In genomic region chr1:30720271-30721223, GRCh38 we compare ENCODE assay signal across 19 cellular contexts. TPM values are rescaled to one million over a fixed set of nuclear protein-coding genes. Genes with fewer than 3 reads are reported as not detected.
DNase-seq lines count a peak whose midpoint lies in the region; ATAC-seq and TF ChIP-seq lines count a peak whose summit lies in the region.
"Had no signal": no experiment of that assay in that cellular context is flagged by ENCODE, and none has a peak within 500 bp of the region (broad histone marks: within the 10 kb centered on the region; RNA-seq: fewer than 3 reads in every experiment).

No MANE protein-coding gene starts in this region.

- peaks cover 0 to 2% (median 0%) of the 10 kb centered on the region in 7 donors for H3K9me3 Mint-ChIP-seq in CD4-positive, CD25-positive, alpha-beta regulatory T cell
- H3K9me3 Mint-ChIP-seq in Calu3 (ENCODE audit: low read depth, unreplicated experiment) (no peaks in the 10 kb centered on the region), neural progenitor cell (peaks cover 13% of the 10 kb centered on the region)
- H3K9me3 Mint-ChIP-seq: central memory CD8-positive, alpha-beta T cell had no signal

- H3K9ac ChIP-seq in neural progenitor cell (no peak overlapping the region), mammary epithelial cell (ENCODE audit: insufficient read depth, low read length) (no peak overlapping the region), MM.1S (ENCODE audit: low read length) (no peak overlapping the region)

- CTCF ChIA-PET in Calu3 (lab: Charles Lee) (interaction anchor here (0.6 to 6.6 kb wide), 5 partner anchors 9 to 191 kb away, joined by 4 to 116 read pairs (median 12); no protein-coding TSS in a partner anchor), mammary epithelial cell (lab: Charles Lee; ENCODE audit: low non-redundant PET) (interaction anchor here (2.4 kb wide), 1 partner anchor 59 kb away, joined by 111 read pairs; no protein-coding TSS in a partner anchor)

- H3K9me3 ChIP-seq in CD4-positive, CD25-positive, alpha-beta regulatory T cell (ENCODE audit: control insufficient read depth in 2 of 2, low read length in 2 of 2), result peaks cover 0 to 5% of the 10 kb centered on the region in 2 experiments
- H3K9me3 ChIP-seq in neural progenitor cell (ENCODE audit: low read depth), result no peaks in the 10 kb centered on the region
- H3K9me3 ChIP-seq in mammary epithelial cell (replicated peaks; ENCODE audit: insufficient read depth, low read length), result peaks cover 4% of the 10 kb centered on the region
- no peaks in the 10 kb centered on the region for H3K9me3 ChIP-seq in MM.1S (replicated peaks; ENCODE audit: insufficient read depth, low read length)
- H3K9me3 ChIP-seq: mucosa of descending colon, thyroid gland had no signal

- no peaks in the 10 kb centered on the region for H3K27me3 ChIP-seq in CD4-positive, CD25-positive, alpha-beta regulatory T cell (ENCODE audit: control insufficient read depth, insufficient read depth, low read length)
- H3K27me3 ChIP-seq in neural progenitor cell (peaks cover 5% of the 10 kb centered on the region), mammary epithelial cell (ENCODE audit: insufficient read depth, low read length) (no peaks in the 10 kb centered on the region), MM.1S (replicated peaks; ENCODE audit: insufficient read depth, low read length) (no peaks in the 10 kb centered on the region)
- H3K27me3 ChIP-seq: esophagus muscularis mucosa, thyroid gland had no signal

- peaks cover 0 to 49% (median 16%) of the 10 kb centered on the region in 4 donors for H3K4me1 Mint-ChIP-seq in CD4-positive, CD25-positive, alpha-beta regulatory T cell
- H3K4me1 Mint-ChIP-seq in Calu3 (ENCODE audit: low read depth, unreplicated experiment), result no peaks in the 10 kb centered on the region
- H3K4me1 Mint-ChIP-seq in neural progenitor cell, result peaks cover 11% of the 10 kb centered on the region

- 98% methylated on average over 13 of the region's 16 CpGs for WGBS in mammary epithelial cell (ENCODE audit: low coverage, missing lambda C conversion rate)

- H4K20me1 ChIP-seq in neural progenitor cell (ENCODE audit: low read depth), result no peaks in the 10 kb centered on the region
- no peaks in the 10 kb centered on the region for H4K20me1 ChIP-seq in mammary epithelial cell (ENCODE audit: insufficient read depth, low read length)
- H4K20me1 ChIP-seq in MM.1S (ENCODE audit: insufficient read depth, low read length), result no peaks in the 10 kb centered on the region

- TF ChIP-seq CTCF in Calu3 (IDR thresholded peaks at IDR 0.05; ENCODE audit: unreplicated experiment), result no peak
- TF ChIP-seq CTCF in neural progenitor cell (IDR thresholded peaks at IDR 0.05), result no peak
- TF ChIP-seq CTCF in mammary epithelial cell (conservative IDR thresholded peaks at IDR 0.05 in 1 of 2, IDR thresholded peaks at IDR 0.05 in 1 of 2; ENCODE audit: extremely low read depth in 1 of 2, insufficient read depth in 1 of 2, low read depth in 1 of 2, low read length in 2 of 2), result no peak
- no peak for TF ChIP-seq CTCF in MM.1S (IDR thresholded peaks at IDR 0.05; ENCODE audit: low read length)

- peaks cover 15% of the 10 kb centered on the region for H3K4me1 ChIP-seq in CD4-positive, CD25-positive, alpha-beta regulatory T cell (ENCODE audit: control insufficient read depth, insufficient read depth, low read length, poor library complexity, severe bottlenecking)
- H3K4me1 ChIP-seq in neural progenitor cell (no peaks in the 10 kb centered on the region), mammary epithelial cell (ENCODE audit: insufficient read depth, low read length) (peaks cover 11% of the 10 kb centered on the region), MM.1S (ENCODE audit: low read length) (peaks cover 7% of the 10 kb centered on the region)

- H3F3A ChIP-seq in neural progenitor cell (ENCODE audit: low read depth) (peaks cover 4% of the 10 kb centered on the region), MM.1S (ENCODE audit: insufficient read depth, low read length) (no peaks in the 10 kb centered on the region)

- no peaks in the 10 kb centered on the region for H3K9me2 ChIP-seq in MM.1S (replicated peaks; ENCODE audit: insufficient read depth, low read length)

- no peak for ATAC-seq in CD4-positive, CD25-positive, alpha-beta regulatory T cell (ENCODE audit: low read depth in 2 of 2)
- no peak for ATAC-seq in HG03457 (IDR thresholded peaks at IDR 0.05; ENCODE audit: unreplicated experiment)
- ATAC-seq: mucosa of descending colon had no signal

- no peak overlapping the region for H3K4me3 ChIP-seq in CD4-positive, CD25-positive, alpha-beta regulatory T cell (ENCODE audit: low read depth, low read length)
- H3K4me3 ChIP-seq in neural progenitor cell, result no peak overlapping the region
- no peak overlapping the region for H3K4me3 ChIP-seq in mammary epithelial cell (replicated peaks in 1 of 3; ENCODE audit: insufficient read depth in 1 of 3, low read depth in 2 of 3, low read length in 3 of 3)
- no peak overlapping the region for H3K4me3 ChIP-seq in MM.1S (ENCODE audit: low read length)
- H3K4me3 ChIP-seq: esophagus muscularis mucosa, mucosa of descending colon, thyroid gland had no signal

- peak overlapping the region; percentile 46 to 88 (median 70) for H3K4me3 Mint-ChIP-seq in CD4-positive, CD25-positive, alpha-beta regulatory T cell
- H3K4me3 Mint-ChIP-seq in Calu3 (ENCODE audit: low read depth, unreplicated experiment), result peak overlapping the region; percentile 97
- H3K4me3 Mint-ChIP-seq in neural progenitor cell, result peak overlapping the region; percentile 57

- intact Hi-C loops in Calu3 (cut with micrococcal nuclease; ENCODE audit: unreplicated experiment), result loop anchor here (5.0 kb wide), 1 partner anchor 192 kb away; no protein-coding TSS in a partner anchor
- intact Hi-C loops in mammary epithelial cell (cut with micrococcal nuclease), result no loop called here

- H3K79me2 ChIP-seq in neural progenitor cell (ENCODE audit: low read depth) (no peaks in the 10 kb centered on the region), mammary epithelial cell (ENCODE audit: insufficient read depth, low read length) (no peaks in the 10 kb centered on the region), MM.1S (ENCODE audit: low read length) (no peaks in the 10 kb centered on the region)

- no peak overlapping the region for H3K4me2 ChIP-seq in neural progenitor cell
- no peak overlapping the region for H3K4me2 ChIP-seq in mammary epithelial cell (ENCODE audit: insufficient read depth, low read depth, low read length)
- H3K4me2 ChIP-seq in MM.1S (ENCODE audit: low read depth, low read length), result no peak overlapping the region

- H3K36me3 ChIP-seq in CD4-positive, CD25-positive, alpha-beta regulatory T cell (ENCODE audit: control insufficient read depth, insufficient read depth, low read length), result peaks cover 12% of the 10 kb centered on the region
- no peaks in the 10 kb centered on the region for H3K36me3 ChIP-seq in neural progenitor cell
- H3K36me3 ChIP-seq in mammary epithelial cell (ENCODE audit: insufficient read depth, low read length), result no peaks in the 10 kb centered on the region
- no peaks in the 10 kb centered on the region for H3K36me3 ChIP-seq in MM.1S (replicated peaks; ENCODE audit: insufficient read depth, low read length)
- H3K36me3 ChIP-seq: thyroid gland, WERI-Rb-1 had no signal

- H3K27ac ChIP-seq in CD4-positive, CD25-positive, alpha-beta regulatory T cell (ENCODE audit: insufficient read depth, low read length, poor library complexity, severe bottlenecking), result no peak overlapping the region
- peak overlapping the region; percentile 57 for H3K27ac ChIP-seq in angular gyrus (ENCODE audit: low read depth, low read length)
- no peak overlapping the region for H3K27ac ChIP-seq in neural progenitor cell
- H3K27ac ChIP-seq in mammary epithelial cell (ENCODE audit: insufficient read depth, low read depth, low read length), result no peak overlapping the region
- H3K27ac ChIP-seq in MM.1S (ENCODE audit: low read length), result no peak overlapping the region
- H3K27ac ChIP-seq: WERI-Rb-1 had no signal

- H3K27me3 Mint-ChIP-seq in CD4-positive, CD25-positive, alpha-beta regulatory T cell, result no peaks in the 10 kb centered on the region
- H3K27me3 Mint-ChIP-seq in Calu3 (ENCODE audit: unreplicated experiment) (no peaks in the 10 kb centered on the region), neural progenitor cell (ENCODE audit: insufficient read depth, low read depth) (peaks cover 20% of the 10 kb centered on the region)
- H3K27me3 Mint-ChIP-seq: central memory CD8-positive, alpha-beta T cell had no signal

- dilution Hi-C loops in mammary epithelial cell (cut with HindIII; ENCODE audit: low sequenced_read_pairs), result loop anchor here (5.0 kb wide), 2 partner anchors 47 to 102 kb away; no protein-coding TSS in a partner anchor

- H3K27ac Mint-ChIP-seq in CD4-positive, CD25-positive, alpha-beta regulatory T cell, result peak overlapping the region in 2 of 3 donors; percentile 41 to 73
- no peak overlapping the region for H3K27ac Mint-ChIP-seq in Calu3 (ENCODE audit: unreplicated experiment)
- H3K27ac Mint-ChIP-seq in neural progenitor cell, result no peak overlapping the region

- BruUV-seq in Calu3 (replicated peaks; lab: Mats Ljungman, UMichigan), result no TSS peak
- BruUV-seq in mammary epithelial cell (replicated peaks; lab: Mats Ljungman, UMichigan), result no TSS peak

- DNase-seq in CD4-positive, CD25-positive, alpha-beta regulatory T cell, result no peak
- no peak for DNase-seq in Calu3
- no peak for DNase-seq in neural progenitor cell (ENCODE audit: low spot score)
- DNase-seq in mammary epithelial cell, result no peak
- DNase-seq in MM.1S, result no peak
- DNase-seq: anterior cingulate cortex; effector CD8-positive, alpha-beta T cell; KBM-7; mucosa of descending colon; NCI-H2081; NCI-H510A; SHP77 treated with DMSO at 0.1 percent for 48 hours; stimulated activated CD4-positive, alpha-beta T cell treated with anti-CD3 and anti-CD28 coated beads, Interleukin-12 subunit alpha, Interleukin-12 subunit beta, amount 100 ng/mL, for 4 hours; thyroid gland; WERI-Rb-1 had no signal

- no peak overlapping the region for H2AFZ ChIP-seq in neural progenitor cell (replicated peaks)
- no peak overlapping the region for H2AFZ ChIP-seq in mammary epithelial cell (ENCODE audit: low read depth, low read length)
- H2AFZ ChIP-seq in MM.1S (ENCODE audit: low read length), result no peak overlapping the region

- in situ Hi-C loops in mammary epithelial cell (cut with MboI; ENCODE audit: low sequenced_read_pairs in 2 of 2), result loop anchor here (5.0 to 25.0 kb wide), 6 partner anchors 57 to 1483 kb away; partner anchors contain the start of genes MECR (in 1 of the 2) and PTPRU (in 1 of the 2)

- peaks cover 8% of the 10 kb centered on the region for H3K36me3 Mint-ChIP-seq in CD4-positive, CD25-positive, alpha-beta regulatory T cell
- peaks cover 31% of the 10 kb centered on the region for H3K36me3 Mint-ChIP-seq in Calu3 (ENCODE audit: insufficient read depth, unreplicated experiment)
- peaks cover 2% of the 10 kb centered on the region for H3K36me3 Mint-ChIP-seq in neural progenitor cell

RNA-seq across cellular contexts. Expression of gene MATN1, which starts 2.8 kb away (rescaled TPM):
- total RNA-seq in CD4-positive, CD25-positive, alpha-beta regulatory T cell, result 1.9 TPM
- not detected for polyA plus RNA-seq in CD4-positive, CD25-positive, alpha-beta regulatory T cell
- total RNA-seq in Calu3 (2022), result not detected in 2 replicates
- 0.09 TPM in 1 of 2 replicates, not detected in the other for total RNA-seq in neural progenitor cell (ENCODE audit: low replicate concordance)
- not detected for total RNA-seq in mammary epithelial cell
- polyA plus RNA-seq in mammary epithelial cell, result 0.05 TPM
- polyA minus RNA-seq in mammary epithelial cell, result not detected
- total RNA-seq: esophagus muscularis mucosa had no signal

RNA-seq across cellular contexts. Expression of gene LAPTM5, which starts 37.0 kb away (rescaled TPM):
- total RNA-seq in CD4-positive, CD25-positive, alpha-beta regulatory T cell, result 589 TPM
- 100 to 1,000 TPM; 552 to 687 (median 620) TPM for polyA plus RNA-seq in CD4-positive, CD25-positive, alpha-beta regulatory T cell
- not detected in 2 replicates for total RNA-seq in Calu3 (2022)
- not detected in 2 replicates for total RNA-seq in neural progenitor cell (ENCODE audit: low replicate concordance)
- 1 to 10 TPM in 1 of 2 donors, not detected in 1; 1.7 TPM for total RNA-seq in mammary epithelial cell
- polyA plus RNA-seq in mammary epithelial cell, result 1.8 TPM
- 0.62 TPM for polyA minus RNA-seq in mammary epithelial cell

Comparison
In these comparisons a context has a peak if more than half of its experiments do, and no peak if none do; other contexts are left out.
1. H3K27ac Mint-ChIP-seq: peak in CD4-positive, CD25-positive, alpha-beta regulatory T cell (2 of 3); none in Calu3 (single experiment) and neural progenitor cell (single experiment).
2. RNA of gene LAPTM5, which starts 37.0 kb away (total RNA-seq): 589 TPM in CD4-positive, CD25-positive, alpha-beta regulatory T cell (single experiment); 1.7 TPM in mammary epithelial cell, not detected in Calu3 and not detected in neural progenitor cell; every median in the first group is over 100 times any median in the second.
3. Peak in every context shown above with its lines, with median percentiles within 50 percentile points of each other: H3K4me3 Mint-ChIP-seq.